Comparison of ENCODE assay signal across 9 cellular contexts in genomic region chr11:19394525-19395016, GRCh38.
DNase-seq lines count a peak whose midpoint lies in the region; ATAC-seq and TF ChIP-seq lines count a peak whose summit lies in the region.
"Had no signal": no experiment of that assay in that cellular context is flagged by ENCODE, and none has a peak within 500 bp of the region (broad histone marks: within the 10 kb centered on the region; RNA-seq: fewer than 3 reads in every experiment).

No MANE protein-coding gene starts in this region.

- no peaks in the 10 kb centered on the region for H3K27me3 Mint-ChIP-seq in type B pancreatic cell

- H3K4me1 Mint-ChIP-seq in type B pancreatic cell (ENCODE audit: unreplicated experiment) = no peaks in the 10 kb centered on the region

- peak; percentile 1 for DNase-seq in stimulated activated CD4-positive, alpha-beta T cell treated with anti-CD3 and anti-CD28 coated beads, Interleukin-1b, Interleukin-23, amount 100 ng/mL, for 48 hours
- no peak for DNase-seq in stimulated activated CD4-positive, alpha-beta T cell treated with anti-CD3 and anti-CD28 coated beads, Interleukin-15, amount 100 ng/mL, for 24 hours
- DNase-seq in type B pancreatic cell (ENCODE audit: extremely low spot score, unreplicated experiment) = peak; percentile 8
- no peak for DNase-seq in SHP77 treated with DMSO at 0.1 percent for 48 hours (lab: John Stamatoyannopoulos, UW)
- DNase-seq in COR-L47 (lab: John Stamatoyannopoulos, UW) = no peak
- no peak for DNase-seq in COLO829 (ENCODE audit: low spot score)
- DNase-seq: SJCRH30 had no signal

- no peak overlapping the region for H3K27ac Mint-ChIP-seq in type B pancreatic cell

- ATAC-seq in GM21825 (IDR thresholded peaks at IDR 0.05; ENCODE audit: unreplicated experiment) = peak; percentile 67
- ATAC-seq in HG03432 (IDR thresholded peaks at IDR 0.05; ENCODE audit: unreplicated experiment) = peak; percentile 82

- no peaks in the 10 kb centered on the region for H3K36me3 Mint-ChIP-seq in type B pancreatic cell

- no peak for TF ChIP-seq CTCF in type B pancreatic cell (conservative IDR thresholded peaks at IDR 0.05)

- no peak overlapping the region for H3K4me3 Mint-ChIP-seq in type B pancreatic cell

- H3K9me3 Mint-ChIP-seq in type B pancreatic cell = no peaks in the 10 kb centered on the region

Comparison
In these comparisons a context has a peak if more than half of its experiments do, and no peak if none do; other contexts are left out.
1. DNase-seq: peak in stimulated activated CD4-positive, alpha-beta T cell treated with anti-CD3 and anti-CD28 coated beads, Interleukin-1b, Interleukin-23, amount 100 ng/mL, for 48 hours (single experiment) and type B pancreatic cell (single experiment); none in stimulated activated CD4-positive, alpha-beta T cell treated with anti-CD3 and anti-CD28 coated beads, Interleukin-15, amount 100 ng/mL, for 24 hours (single experiment), SHP77 treated with DMSO at 0.1 percent for 48 hours (single experiment), COR-L47 (single experiment) and COLO829 (single experiment).